ENCODE assay signal across 1 cellular context in the genomic region with DNA sequence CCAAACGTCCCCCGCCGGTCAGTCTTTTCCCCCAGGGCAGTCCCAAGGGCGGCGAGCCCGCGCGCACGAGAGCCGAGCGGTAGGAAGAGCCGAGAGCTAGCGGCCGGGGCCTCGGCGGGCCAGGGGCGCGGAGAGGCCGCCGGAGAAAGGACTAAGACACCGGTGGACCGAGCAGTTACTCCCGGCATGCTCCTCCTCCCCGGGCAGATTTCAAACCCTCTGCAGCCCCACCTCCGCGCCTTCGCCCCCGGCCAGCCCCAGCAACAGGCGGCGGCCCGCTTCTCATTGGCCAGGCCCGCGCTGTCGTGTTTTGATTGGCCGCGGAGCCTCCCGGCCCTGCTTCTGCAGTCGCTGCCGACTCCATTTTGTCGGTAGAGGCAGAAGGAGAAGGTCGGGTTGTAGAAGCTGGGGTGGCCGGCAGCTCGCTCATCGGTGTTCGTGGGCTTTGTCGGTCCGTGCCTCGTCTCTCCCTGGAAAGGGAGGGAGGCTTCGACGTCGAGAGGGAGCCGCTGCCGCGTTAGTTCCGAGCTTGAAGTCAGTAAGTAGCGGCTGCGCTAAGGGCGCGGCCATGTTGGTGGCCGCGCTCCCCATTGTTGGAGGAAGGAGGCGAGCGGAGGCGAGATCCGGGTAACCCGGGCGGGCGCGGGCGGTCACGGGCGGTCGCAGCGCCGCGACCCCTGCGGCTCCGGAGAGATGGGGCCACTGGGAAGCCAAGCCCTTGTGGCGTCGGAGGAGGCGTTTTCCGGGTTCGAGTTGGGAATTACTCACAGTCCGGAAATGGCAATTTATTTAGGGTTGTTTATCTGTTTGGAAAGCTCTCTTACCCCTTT.
A peak's percentile ranks its signal among the peaks of the same experiment; 100 is the strongest.
TF ChIP-seq lines count a peak whose summit lies in the region.

PNRC2 (plus strand) TSS at position 368 of the 830 bp plus-strand sequence. CDS start 1,630 bp downstream, outside the sequence.

TF ChIP-seq in K562, 482 proteins besides CTCF, POLR2A, EP300 and RAD21 (continued from another document and continues in another):
- TF ChIP-seq ZNF584 (CRISPR knock-in tag; IDR thresholded peaks at IDR 0.05; ENCODE audit: low read depth), result no peak; the same call in 1 of the 2 replicates
- no peak for TF ChIP-seq U2AF2 (optimal IDR thresholded peaks at IDR 0.05; ENCODE audit: low read depth, low read length)
- TF ChIP-seq POLR3G (IDR thresholded peaks at IDR 0.05; ENCODE audit: extremely low read depth, insufficient read length, insufficient replicate concordance), result no peak
- TF ChIP-seq POLR2AphosphoS2 (IDR thresholded peaks at IDR 0.05; ENCODE audit: low read length), result peak; percentile 82; the same call in 1 of the 2 replicates
- no peak for TF ChIP-seq SETDB1 (IDR thresholded peaks at IDR 0.05; ENCODE audit: low read length)
- TF ChIP-seq GATA2 (CRISPR knock-in tag; IDR thresholded peaks at IDR 0.05), result no peak
- TF ChIP-seq SMC3 (conservative IDR thresholded peaks at IDR 0.05; ENCODE audit: insufficient read depth, low read depth, low read length), result no peak
- peak in 1 of 2 experiments; percentile 44; a peak in 1 of 4 replicates for TF ChIP-seq TRIM24 (IDR thresholded peaks at IDR 0.05)
- TF ChIP-seq GTF2F1 (IDR thresholded peaks at IDR 0.05; ENCODE audit: low read depth, low read length), result peak; percentile 92
- no peak for TF ChIP-seq JUN (IDR thresholded peaks at IDR 0.05; ENCODE audit: borderline replicate concordance, low read depth, low read length)
- no peak; the same call in 1 of the 2 replicates for TF ChIP-seq JUN (CRISPR knock-in tag; IDR thresholded peaks at IDR 0.05; ENCODE audit: borderline replicate concordance)
- no peak for TF ChIP-seq ZC3H11A (IDR thresholded peaks at IDR 0.05; ENCODE audit: low read depth, low read length)
- TF ChIP-seq ZBTB17 (CRISPR knock-in tag; IDR thresholded peaks at IDR 0.05), result 0 out of 2 replicates have a peak, but pooled peaks have one; percentile 18
- no peak for TF ChIP-seq ZHX1 (conservative IDR thresholded peaks at IDR 0.05; ENCODE audit: low read length)
- no peak for TF ChIP-seq MECOM (CRISPR knock-in tag; IDR thresholded peaks at IDR 0.05)
- peak; percentile 86 for TF ChIP-seq U2AF1 (optimal IDR thresholded peaks at IDR 0.05; ENCODE audit: low read depth, low read length)
- TF ChIP-seq RB1 (IDR thresholded peaks at IDR 0.05; ENCODE audit: low read depth), result peak; percentile 52
- TF ChIP-seq ZEB2 (IDR thresholded peaks at IDR 0.05), result peak; percentile 6; the same call in 1 of the 2 replicates
- TF ChIP-seq ZNF785 (CRISPR knock-in tag; IDR thresholded peaks at IDR 0.05), result no peak
- TF ChIP-seq POLR2AphosphoS5 (IDR thresholded peaks at IDR 0.05; ENCODE audit: control insufficient read depth, insufficient read depth, low read depth, low read length), result peak; percentile 93
- TF ChIP-seq IRF2 (CRISPR knock-in tag; IDR thresholded peaks at IDR 0.05), result no peak
- no peak for TF ChIP-seq PHTF2 (CRISPR knock-in tag; IDR thresholded peaks at IDR 0.05)
- TF ChIP-seq CBFA2T3 (IDR thresholded peaks at IDR 0.05), result no peak
- TF ChIP-seq CBX2 (IDR thresholded peaks at IDR 0.05; ENCODE audit: insufficient read depth, low read length, poor library complexity, severe bottlenecking), result no peak
- TF ChIP-seq SP1 (CRISPR knock-in tag; IDR thresholded peaks at IDR 0.05), result peak; percentile 87
- TF ChIP-seq RREB1 (CRISPR knock-in tag; IDR thresholded peaks at IDR 0.05), result peak; percentile 58; the same call in 1 of the 2 replicates
- TF ChIP-seq SRSF3 (IDR thresholded peaks at IDR 0.05; ENCODE audit: insufficient read depth, low read length), result 0 out of 2 replicates have a peak, but pooled peaks have one; percentile 62
- peak; percentile 42; the same call in 1 of the 2 replicates for TF ChIP-seq GABPA (tag; conservative IDR thresholded peaks at IDR 0.05; ENCODE audit: low read depth)
- TF ChIP-seq BACH1 (tag; IDR thresholded peaks at IDR 0.05), result no peak
- TF ChIP-seq STAG1 (CRISPR knock-in tag; IDR thresholded peaks at IDR 0.05; ENCODE audit: borderline replicate concordance), result no peak
- TF ChIP-seq RBM39 (optimal IDR thresholded peaks at IDR 0.05; ENCODE audit: low read depth, low read length), result no peak
- no peak for TF ChIP-seq POU5F1 (IDR thresholded peaks at IDR 0.05; ENCODE audit: borderline replicate concordance, low read depth, low read length, partially characterized antibody)
- peak; percentile 84 for TF ChIP-seq MBD2 (IDR thresholded peaks at IDR 0.05; ENCODE audit: borderline replicate concordance, low read depth)
- TF ChIP-seq FOXJ2 (tag; IDR thresholded peaks at IDR 0.05), result 0 out of 2 replicates have a peak, but pooled peaks have one; percentile 30
- no peak for TF ChIP-seq HDAC3 (IDR thresholded peaks at IDR 0.05; ENCODE audit: borderline replicate concordance, partially characterized antibody)
- no peak for TF ChIP-seq SAFB (IDR thresholded peaks at IDR 0.05; ENCODE audit: borderline replicate concordance, low read depth, low read length)
- no peak for TF ChIP-seq NR1H2 (CRISPR knock-in tag; IDR thresholded peaks at IDR 0.05)
- TF ChIP-seq, protein P1, sequence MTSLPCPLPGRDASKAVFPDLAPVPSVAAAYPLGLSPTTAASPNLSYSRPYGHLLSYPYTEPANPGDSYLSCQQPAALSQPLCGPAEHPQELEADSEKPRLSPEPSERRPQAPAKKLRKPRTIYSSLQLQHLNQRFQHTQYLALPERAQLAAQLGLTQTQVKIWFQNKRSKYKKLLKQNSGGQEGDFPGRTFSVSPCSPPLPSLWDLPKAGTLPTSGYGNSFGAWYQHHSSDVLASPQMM (CRISPR knock-in tag; IDR thresholded peaks at IDR 0.05), result no peak
- no peak for TF ChIP-seq LARP7 (IDR thresholded peaks at IDR 0.05)
- TF ChIP-seq ZNF518B (CRISPR knock-in tag; IDR thresholded peaks at IDR 0.05), result no peak
- no peak for TF ChIP-seq ZNF146 (CRISPR knock-in tag; IDR thresholded peaks at IDR 0.05; ENCODE audit: unreplicated experiment)
- TF ChIP-seq TSHZ1 (CRISPR knock-in tag; IDR thresholded peaks at IDR 0.05), result no peak
- no peak for TF ChIP-seq ZNF778 (CRISPR knock-in tag; IDR thresholded peaks at IDR 0.05)
- TF ChIP-seq HDGF (IDR thresholded peaks at IDR 0.05), result no peak
- peak; percentile 42 for TF ChIP-seq CHCHD3 (CRISPR knock-in tag; IDR thresholded peaks at IDR 0.05)
- no peak for TF ChIP-seq ZNF436 (CRISPR knock-in tag; IDR thresholded peaks at IDR 0.05)
- peak; percentile 59; the same call in 1 of the 2 replicates for TF ChIP-seq ZNF589 (CRISPR knock-in tag; IDR thresholded peaks at IDR 0.05; ENCODE audit: low read depth)
- 0 out of 2 replicates have a peak, but pooled peaks have one; percentile 32 for TF ChIP-seq KLF13 (tag; IDR thresholded peaks at IDR 0.05; ENCODE audit: borderline replicate concordance, low read depth)
- no peak for TF ChIP-seq SRSF9 (IDR thresholded peaks at IDR 0.05; ENCODE audit: borderline replicate concordance, low read depth, low read length)
- TF ChIP-seq NRF1 (conservative IDR thresholded peaks at IDR 0.05 in 1 of 2, IDR thresholded peaks at IDR 0.05 in 1 of 2), result peak; percentile 54 to 70
